In the genomic region with DNA sequence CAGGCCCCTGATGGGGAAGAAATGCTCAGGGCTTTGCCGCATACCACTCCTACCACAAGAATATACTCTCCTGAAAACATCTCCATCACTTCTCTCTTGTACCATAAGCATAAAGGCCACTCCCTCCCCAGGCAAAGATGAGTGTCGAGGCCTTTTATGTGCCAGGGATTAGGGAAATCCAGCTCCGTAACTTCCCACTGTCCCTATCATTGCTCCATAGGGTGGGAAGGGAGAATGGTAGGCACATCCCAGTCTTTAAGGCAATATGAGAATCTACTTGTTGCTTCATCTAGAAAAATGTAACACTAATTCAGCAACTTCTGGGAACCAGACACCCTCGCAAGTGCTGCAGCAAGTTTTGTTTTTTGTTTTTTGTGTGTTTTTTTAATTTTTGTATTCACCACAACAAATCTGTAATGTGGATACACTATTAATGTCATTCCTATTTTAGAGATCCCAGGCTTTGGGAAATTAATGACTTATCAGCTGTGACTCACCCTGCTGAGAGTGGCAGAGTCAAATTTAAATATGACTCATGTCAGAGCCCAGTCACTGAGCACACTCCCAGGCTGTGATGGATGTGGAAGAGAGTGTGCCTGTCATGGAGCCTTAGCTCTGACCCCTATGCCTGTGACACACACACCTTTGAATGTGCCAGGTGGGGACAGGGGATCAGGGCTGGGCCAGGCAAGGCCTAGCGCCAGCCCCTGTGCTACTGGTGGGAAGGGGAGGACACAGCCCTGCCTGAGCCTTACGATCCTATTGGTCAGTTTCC, we compare ENCODE assay signal across 9 cellular contexts. TPM values are rescaled to one million over a fixed set of nuclear protein-coding genes. Genes with fewer than 3 reads are reported as not detected.
DNase-seq lines count a peak whose midpoint lies in the region; ATAC-seq and TF ChIP-seq lines count a peak whose summit lies in the region.
"Had no signal": no experiment of that assay in that cellular context is flagged by ENCODE, and none has a peak within 500 bp of the region (broad histone marks: within the 10 kb centered on the region; RNA-seq: fewer than 3 reads in every experiment).

No MANE protein-coding gene starts in this region.

- no peak overlapping the region for H3K4me3 ChIP-seq in left ventricle myocardium inferior
- H3K4me3 ChIP-seq: SK-N-MC had no signal

- TF ChIP-seq CTCF in left ventricle myocardium inferior (IDR thresholded peaks at IDR 0.05; ENCODE audit: borderline replicate concordance), result no peak

- intact Hi-C loops in left ventricle myocardium inferior (cut with micrococcal nuclease), result no loop called here

- H3K4me1 Mint-ChIP-seq in stimulated activated naive B cell treated with anti-CD40 and anti-IgM and Interleukin-4, amounts not matched to agents 10 μg/mL and 1 μg/mL and 100 μg/mL, for 72 hours, result peaks cover 60 to 71% of the 10 kb centered on the region in 2 donors

- no peaks in the 10 kb centered on the region for H3K27me3 ChIP-seq in left ventricle myocardium inferior (ENCODE audit: low read depth)

- H3K4me3 Mint-ChIP-seq in stimulated activated naive B cell treated with anti-CD40 and anti-IgM and Interleukin-4, amounts not matched to agents 10 μg/mL and 1 μg/mL and 100 μg/mL, for 72 hours, result peak overlapping the region; percentile 17 to 20

- H3K9me3 ChIP-seq in left ventricle myocardium inferior (replicated peaks), result no peaks in the 10 kb centered on the region

- peaks cover 3 to 12% of the 10 kb centered on the region in 2 donors for H3K36me3 Mint-ChIP-seq in stimulated activated naive B cell treated with anti-CD40 and anti-IgM and Interleukin-4, amounts not matched to agents 10 μg/mL and 1 μg/mL and 100 μg/mL, for 72 hours

- DNase-seq in NOMO-1 treated with DMSO at 0.1 percent for 48 hours (lab: John Stamatoyannopoulos, UW; ENCODE audit: unreplicated experiment) (peak; percentile 15), NOMO-1 treated with dmso at 0.1 percent for 144 hours (lab: John Stamatoyannopoulos, UW; ENCODE audit: unreplicated experiment) (no peak), UCSD-AML1 (lab: John Stamatoyannopoulos, UW; ENCODE audit: unreplicated experiment) (peak; percentile 60), left ventricle myocardium inferior (no peak), GF-D8 (lab: John Stamatoyannopoulos, UW) (no peak)
- DNase-seq in stimulated activated naive B cell treated with anti-CD40 and anti-IgM and Interleukin-4, amounts not matched to agents 10 μg/mL and 1 μg/mL and 100 μg/mL, for 72 hours, result no peak

- peaks cover 6% of the 10 kb centered on the region for H3K36me3 ChIP-seq in left ventricle myocardium inferior

- peak overlapping the region; percentile 87 for H3K27ac Mint-ChIP-seq in stimulated activated naive B cell treated with anti-CD40 and anti-IgM and Interleukin-4, amounts not matched to agents 10 μg/mL and 1 μg/mL and 100 μg/mL, for 72 hours

- peak; percentile 42 for ATAC-seq in HG02943 (IDR thresholded peaks at IDR 0.05; ENCODE audit: low read depth, unreplicated experiment)
- ATAC-seq in stimulated activated naive B cell treated with anti-CD40 and anti-IgM and Interleukin-4, amounts not matched to agents 10 μg/mL and 1 μg/mL and 100 μg/mL, for 72 hours (replicated peaks), result peak; percentile 83 to 94
- no peak for ATAC-seq in HG03520 (IDR thresholded peaks at IDR 0.05; ENCODE audit: unreplicated experiment)

- peaks cover 59% of the 10 kb centered on the region for H3K4me1 ChIP-seq in left ventricle myocardium inferior

- peak overlapping the region; percentile 83 for H3K27ac ChIP-seq in left ventricle myocardium inferior (replicated peaks)
- H3K27ac ChIP-seq: SK-N-MC had no signal

- no peaks in the 10 kb centered on the region for H3K27me3 Mint-ChIP-seq in stimulated activated naive B cell treated with anti-CD40 and anti-IgM and Interleukin-4, amounts not matched to agents 10 μg/mL and 1 μg/mL and 100 μg/mL, for 72 hours

- H3K9me3 Mint-ChIP-seq in stimulated activated naive B cell treated with anti-CD40 and anti-IgM and Interleukin-4, amounts not matched to agents 10 μg/mL and 1 μg/mL and 100 μg/mL, for 72 hours, result no peaks in the 10 kb centered on the region

RNA-seq across cellular contexts. Expression of a gene that starts 23.4 kb away (rescaled TPM):
- 19.9 TPM for total RNA-seq in left ventricle myocardium inferior

Comparison
In these comparisons a context has a peak if more than half of its experiments do, and no peak if none do; other contexts are left out.
1. DNase-seq: peak in NOMO-1 treated with DMSO at 0.1 percent for 48 hours (single experiment) and UCSD-AML1 (single experiment); none in NOMO-1 treated with dmso at 0.1 percent for 144 hours (single experiment), left ventricle myocardium inferior (single experiment), stimulated activated naive B cell treated with anti-CD40 and anti-IgM and Interleukin-4, amounts not matched to agents 10 μg/mL and 1 μg/mL and 100 μg/mL, for 72 hours (single experiment) and GF-D8 (single experiment).